8 cellular contexts compared by ENCODE assay signal in genomic region chr7:2802504-2803341, GRCh38. TPM values are rescaled to one million over a fixed set of nuclear protein-coding genes. Genes with fewer than 3 reads are reported as not detected.
DNase-seq lines count a peak whose midpoint lies in the region; TF ChIP-seq lines count a peak whose summit lies in the region.

No MANE protein-coding gene starts in this region.

- DNase-seq in ELF-1 (ENCODE audit: low read depth, low spot score) (peak; percentile 63), PC-9 (peak; percentile 49 to 90), fibroblast of peridontal ligament (ENCODE audit: extremely low read depth) (peak; percentile 39), retina (peak; percentile 27), GM10266 (ENCODE audit: extremely low spot score) (no peak), CD1c-positive myeloid dendritic cell (ENCODE audit: extremely low spot score) (no peak), SIG-M5 (lab: John Stamatoyannopoulos, UW) (no peak), ecto neural progenitor cell (ENCODE audit: low spot score) (no peak)

- BruUV-seq in PC-9 (replicated peaks; lab: Mats Ljungman, UMichigan), result no TSS peak

- H3K4me2 ChIP-seq in PC-9, result peak overlapping the region; percentile 95

- peaks cover 36% of the 10 kb centered on the region for H3F3A ChIP-seq in PC-9 (ENCODE audit: insufficient read depth, low read depth)

- no peak for TF ChIP-seq CTCF in PC-9 (conservative IDR thresholded peaks at IDR 0.05)
- TF ChIP-seq CTCF in GM10266 (IDR thresholded peaks at IDR 0.05; ENCODE audit: control insufficient read depth, insufficient read depth, low read depth, missing control alignments), result no peak

- POLR2A ChIA-PET in PC-9 (lab: Charles Lee; ENCODE audit: unreplicated experiment), result interaction anchor here (0.6 to 0.7 kb wide), 3 partner anchors 39 to 353 kb away, joined by 4 to 17 read pairs (median 5); no protein-coding TSS in a partner anchor

- no peaks in the 10 kb centered on the region for H3K9me2 ChIP-seq in PC-9 (ENCODE audit: insufficient read depth)

- peak overlapping the region; percentile 94 for H3K27ac ChIP-seq in PC-9

- intact Hi-C loops in PC-9 (cut with micrococcal nuclease; ENCODE audit: unreplicated experiment), result loop anchor here (1.0 to 5.0 kb wide), 2 partner anchors 18 to 45 kb away; no protein-coding TSS in a partner anchor

- H3K36me3 ChIP-seq in PC-9 (ENCODE audit: low read depth), result no peaks in the 10 kb centered on the region

- peaks cover 74% of the 10 kb centered on the region for H3K4me1 ChIP-seq in PC-9 (replicated peaks; ENCODE audit: insufficient read depth)

- H3K9me3 ChIP-seq in PC-9 (ENCODE audit: insufficient read depth, low read depth), result no peaks in the 10 kb centered on the region

- peak overlapping the region; percentile 45 for H2AFZ ChIP-seq in PC-9

- H3K27me3 ChIP-seq in PC-9 (ENCODE audit: insufficient read depth, low read depth), result no peaks in the 10 kb centered on the region

- H3K79me2 ChIP-seq in PC-9 (ENCODE audit: low read depth), result peaks cover 91% of the 10 kb centered on the region

- H3K4me3 ChIP-seq in PC-9, result peak overlapping the region; percentile 55

- H4K20me1 ChIP-seq in PC-9 (ENCODE audit: insufficient read depth), result no peaks in the 10 kb centered on the region; the same call in 1 of the 2 replicates

- CTCF ChIA-PET in PC-9 (lab: Charles Lee), result interaction anchor here (0.7 to 1.1 kb wide), 2 partner anchors 17 to 18 kb away, joined by 3 to 4 read pairs; no protein-coding TSS in a partner anchor

RNA-seq across cellular contexts. Expression of gene GNA12, which starts 41.4 kb away (rescaled TPM):
- total RNA-seq in PC-9 (2021), result 50.8 and 51.7 TPM in 2 replicates

Comparison
In these comparisons a context has a peak if more than half of its experiments do, and no peak if none do; other contexts are left out.
1. DNase-seq: peak in ELF-1 (single experiment), PC-9 (2 of 2), fibroblast of peridontal ligament (single experiment) and retina (single experiment); none in GM10266 (single experiment), CD1c-positive myeloid dendritic cell (single experiment), SIG-M5 (single experiment) and ecto neural progenitor cell (single experiment).